Comparison of ENCODE assay signal across 21 cellular contexts in genomic region chr7:3588341-3588740, GRCh38.
"Had no signal": no experiment of that assay in that cellular context is flagged by ENCODE, and none has a peak within 500 bp of the region (broad histone marks: within the 10 kb centered on the region; RNA-seq: fewer than 3 reads in every experiment).

No MANE protein-coding gene starts in this region.

- FAIRE-seq: kidney had no signal

- H3K9me3 ChIP-seq: left lung, sigmoid colon, stomach, vagina had no signal

- H3K4me3 ChIP-seq: dorsolateral prefrontal cortex, left lung, sigmoid colon, stomach, vagina had no signal

- H3K36me3 ChIP-seq: left lung, sigmoid colon, stomach, vagina, WERI-Rb-1 had no signal

- H3K27ac ChIP-seq: dorsolateral prefrontal cortex, left lung, sigmoid colon, stomach, vagina, WERI-Rb-1 had no signal

- DNase-seq: activated CD4-positive, alpha-beta T cell treated with anti-CD3 and anti-CD28 coated beads for 1 hour; activated CD8-positive, alpha-beta memory T cell treated with anti-CD3 and anti-CD28 coated beads for 24 hours; activated CD8-positive, alpha-beta memory T cell treated with anti-CD3 and anti-CD28 coated beads, Interleukin-2, amount 50 U/mL, for 48 hours; activated effector memory CD4-positive, alpha-beta T cell treated with anti-CD3 and anti-CD28 coated beads, Interleukin-2, amount 50 U/mL, for 16 hours; activated T-cell treated with anti-CD3 and anti-CD28 coated beads, Interleukin-2, amount 50 U/mL, for 72 hours; caudate nucleus; dorsolateral prefrontal cortex; endodermal cell; erythroblast; foreskin melanocyte; glutamatergic neuron; kidney; left lung; midbrain; sigmoid colon; stimulated activated CD4-positive, alpha-beta T cell treated with anti-CD3 and anti-CD28 coated beads, Interleukin-4, amount 100 ng/mL, for 24 hours; stomach; trophoblast cell; WERI-Rb-1 had no signal

- H3K4me1 ChIP-seq: left lung had no signal

- H3K27me3 ChIP-seq: left lung, sigmoid colon, stomach, vagina had no signal

- ATAC-seq: activated T-cell treated with anti-CD3 and anti-CD28 coated beads, Interleukin-2, amount 50 U/mL, for 72 hours; left lung; stimulated activated effector memory CD8-positive, alpha-beta T cell treated with anti-CD3 and anti-CD28 coated beads, Interleukin-12 subunit alpha, Interleukin-12 subunit beta, amount 100 ng/mL, for 72 hours had no signal
